ENCODE assay signal across 21 cellular contexts in genomic region chr7:128889121-128889520, GRCh38. TPM values are rescaled to one million over a fixed set of nuclear protein-coding genes. Genes with fewer than 3 reads are reported as not detected.
DNase-seq lines count a peak whose midpoint lies in the region; ATAC-seq and TF ChIP-seq lines count a peak whose summit lies in the region.
"Had no signal": no experiment of that assay in that cellular context is flagged by ENCODE, and none has a peak within 500 bp of the region (broad histone marks: within the 10 kb centered on the region; RNA-seq: fewer than 3 reads in every experiment).

No MANE protein-coding gene starts in this region.

- ATAC-seq in Right ventricle myocardium superior (ENCODE audit: poor library complexity) (no peak), upper lobe of right lung (no peak), HG02885 (IDR thresholded peaks at IDR 0.05; ENCODE audit: poor library complexity, unreplicated experiment) (no peak)
- ATAC-seq: lower lobe of right lung, mucosa of descending colon had no signal

- H3K27me3 ChIP-seq in right atrium auricular region (peaks cover 6 to 9% of the 10 kb centered on the region in 2 donors), HUES48 (ENCODE audit: control insufficient read depth, insufficient read depth, low read length) (peaks cover 6% of the 10 kb centered on the region), upper lobe of right lung (peaks cover 14% of the 10 kb centered on the region)
- H3K27me3 ChIP-seq: ovary had no signal

- H3K4me3 ChIP-seq in right atrium auricular region (no peak overlapping the region), HUES48 (ENCODE audit: low read depth, low read length) (no peak overlapping the region), upper lobe of right lung (no peak overlapping the region)
- H3K4me3 ChIP-seq: lower lobe of right lung, mucosa of descending colon, ovary, tibial nerve had no signal

- H3K4me1 ChIP-seq in right atrium auricular region = peaks cover 0 to 5% of the 10 kb centered on the region in 2 donors
- H3K4me1 ChIP-seq in HUES48 (ENCODE audit: control insufficient read depth, insufficient read depth, low read length) = peaks cover 22% of the 10 kb centered on the region; the same call in 1 of the 2 replicates
- no peaks in the 10 kb centered on the region for H3K4me1 ChIP-seq in upper lobe of right lung

- TF ChIP-seq CTCF in right atrium auricular region (IDR thresholded peaks at IDR 0.05) (no peak), upper lobe of right lung (IDR thresholded peaks at IDR 0.05) (no peak)

- DNase-seq in Right ventricle myocardium superior = peak; percentile 9
- no peak for DNase-seq in right atrium auricular region (ENCODE audit: low spot score)
- DNase-seq in ecto neural progenitor cell (ENCODE audit: low spot score) = peak; percentile 49
- DNase-seq in upper lobe of right lung = peak; percentile 20
- no peak for DNase-seq in HuH-7 (ENCODE audit: low spot score)
- DNase-seq: activated CD4-positive, alpha-beta T cell treated with anti-CD3 and anti-CD28 coated beads for 4 hours; activated gamma-delta T cell treated with Interleukin-2 at 50 U/mL for 16 hours; activated T-cell treated with anti-CD3 and anti-CD28 coated beads, Interleukin-2, amount 50 U/mL, for 1 hour; GOT3; IMR-90; lower lobe of right lung; mucosa of descending colon; NCI-H1092; NCI-H1930; nephron progenitor cell had no signal

- intact Hi-C loops in Right ventricle myocardium superior (cut with DNase I) = loop anchor here (10.0 kb wide), 1 partner anchor 414 kb away; the partner anchor contains the start of gene METTL2B
- intact Hi-C loops in upper lobe of right lung (cut with DNase I) = no loop called here

- H3K9ac ChIP-seq in HUES48 (ENCODE audit: low read depth, low read length) = no peak overlapping the region

- H3K36me3 ChIP-seq in right atrium auricular region = no peaks in the 10 kb centered on the region
- H3K36me3 ChIP-seq in HUES48 (ENCODE audit: control insufficient read depth, insufficient read depth, low read length) = no peaks in the 10 kb centered on the region
- no peaks in the 10 kb centered on the region for H3K36me3 ChIP-seq in upper lobe of right lung
- H3K36me3 ChIP-seq: lower lobe of right lung, ovary, tibial nerve had no signal

- H3K27ac ChIP-seq in right atrium auricular region = no peak overlapping the region
- peak overlapping the region; percentile 16 for H3K27ac ChIP-seq in HUES48 (ENCODE audit: low read depth, low read length)
- no peak overlapping the region for H3K27ac ChIP-seq in upper lobe of right lung
- H3K27ac ChIP-seq: C4-2B, lower lobe of right lung, ovary, tibial nerve had no signal

- H3K9me3 ChIP-seq in right atrium auricular region (no peaks in the 10 kb centered on the region), HUES48 (ENCODE audit: control insufficient read depth, insufficient read depth, low read length) (no peaks in the 10 kb centered on the region), upper lobe of right lung (no peaks in the 10 kb centered on the region)
- H3K9me3 ChIP-seq: lower lobe of right lung, mucosa of descending colon, ovary, tibial nerve had no signal

RNA-seq across cellular contexts. Expression of gene KCP, which starts 21.4 kb away (rescaled TPM):
- 0.11 TPM for total RNA-seq in Right ventricle myocardium superior
- not detected for total RNA-seq in right atrium auricular region
- 1.3 TPM for total RNA-seq in upper lobe of right lung
- total RNA-seq: endothelial cell of umbilical vein, IMR-90 had no signal

RNA-seq across cellular contexts. Expression of gene ATP6V1F, which starts 26.5 kb away (rescaled TPM):
- total RNA-seq in Right ventricle myocardium superior (119 TPM), right atrium auricular region (100 to 1,000 TPM; 121 TPM), upper lobe of right lung (180 TPM)

RNA-seq across cellular contexts. Expression of gene IRF5, which starts 48.6 kb away (rescaled TPM):
- 1.9 TPM for total RNA-seq in Right ventricle myocardium superior
- 1 to 10 TPM; 2.7 to 4.4 TPM for total RNA-seq in right atrium auricular region
- 29.4 TPM for total RNA-seq in upper lobe of right lung

RNA-seq across cellular contexts. Expression of gene FLNC, which starts 58.9 kb away (rescaled TPM):
- 601 TPM for total RNA-seq in Right ventricle myocardium superior
- 100 to 1,000 TPM; 215 to 646 TPM for total RNA-seq in right atrium auricular region
- total RNA-seq in upper lobe of right lung = 7.7 TPM

Comparison
In these comparisons a context has a peak if more than half of its experiments do, and no peak if none do; other contexts are left out.
1. DNase-seq: peak in Right ventricle myocardium superior (single experiment), ecto neural progenitor cell (single experiment) and upper lobe of right lung (single experiment); none in right atrium auricular region (single experiment) and HuH-7 (single experiment).